In genomic region chr3:30034246-30034991, GRCh38 we compare ENCODE assay signal across 18 cellular contexts.
DNase-seq lines count a peak whose midpoint lies in the region; TF ChIP-seq lines count a peak whose summit lies in the region.
"Had no signal": no experiment of that assay in that cellular context is flagged by ENCODE, and none has a peak within 500 bp of the region (broad histone marks: within the 10 kb centered on the region; RNA-seq: fewer than 3 reads in every experiment).

No MANE protein-coding gene starts in this region.

- CTCF ChIA-PET in HEK293 (lab: Yijun Ruan, JAX) = interaction anchor here (1.0 kb wide), 1 partner anchor 21 kb away, joined by 3 read pairs; no protein-coding TSS in a partner anchor

- H3K36me3 ChIP-seq in HEK293 (ENCODE audit: control insufficient read depth in 2 of 2, insufficient read depth in 1 of 2, low read length in 2 of 2) (no peaks in the 10 kb centered on the region), SK-N-MC (ENCODE audit: insufficient read depth, low read length) (no peaks in the 10 kb centered on the region), testis (ENCODE audit: low read depth, missing control alignments) (no peaks in the 10 kb centered on the region), vagina (no peaks in the 10 kb centered on the region)
- H3K36me3 ChIP-seq: BLaER1, HAP-1 had no signal

- DNase-seq in SK-N-MC (ENCODE audit: low read depth, low spot score) = peak; percentile 83
- DNase-seq in choroid plexus epithelial cell (ENCODE audit: low read depth) = peak; percentile 35
- peak; percentile 24 for DNase-seq in smooth muscle cell of the brain vasculature (ENCODE audit: low read depth, low spot score)
- no peak for DNase-seq in testis
- no peak for DNase-seq in vagina (ENCODE audit: extremely low spot score in 2 of 2)
- DNase-seq in stimulated activated CD4-positive, alpha-beta T cell treated with anti-CD3 and anti-CD28 coated beads, Interleukin-1b, Interleukin-23, amount 100 ng/mL, for 48 hours = no peak
- DNase-seq: CD4-positive, CD25-positive, alpha-beta regulatory T cell; CD8-positive, alpha-beta T cell; DMS 273 treated with DMSO at 0.1 percent for 48 hours; DMS79; EL; GDM1; GM23248 had no signal

- H3K9me3 ChIP-seq in HEK293 (ENCODE audit: control insufficient read depth, insufficient read depth, low read depth, low read length) = no peaks in the 10 kb centered on the region
- H3K9me3 ChIP-seq in SK-N-MC (ENCODE audit: low read depth, low read length) = no peaks in the 10 kb centered on the region
- H3K9me3 ChIP-seq in testis = no peaks in the 10 kb centered on the region
- H3K9me3 ChIP-seq in vagina = no peaks in the 10 kb centered on the region
- H3K9me3 ChIP-seq: BLaER1, HAP-1 had no signal

- intact Hi-C loops in testis (cut with DNase I; ENCODE audit: low total_unique reads) = no loop called here
- intact Hi-C loops in vagina (cut with DNase I) = no loop called here

- H3K4me3 ChIP-seq in HEK293 (ENCODE audit: low read depth, low read length) = no peak overlapping the region
- H3K4me3 ChIP-seq in SK-N-MC = no peak overlapping the region
- H3K4me3 ChIP-seq in choroid plexus epithelial cell (ENCODE audit: low read depth, low read length) = no peak overlapping the region
- no peak overlapping the region for H3K4me3 ChIP-seq in testis
- H3K4me3 ChIP-seq in vagina = no peak overlapping the region
- H3K4me3 ChIP-seq: BLaER1, GM12878, GM23248, HAP-1 had no signal

- H3K4me1 ChIP-seq in HEK293 (ENCODE audit: control insufficient read depth, insufficient read depth, low read length) (no peaks in the 10 kb centered on the region), testis (peaks cover 3% of the 10 kb centered on the region), vagina (no peaks in the 10 kb centered on the region)
- H3K4me1 ChIP-seq: BLaER1, HAP-1 had no signal

- no peak for TF ChIP-seq CTCF in HEK293 (tag by site-specific recombination; IDR thresholded peaks at IDR 0.05)
- TF ChIP-seq CTCF in choroid plexus epithelial cell (conservative IDR thresholded peaks at IDR 0.05; ENCODE audit: low read depth, low read length) = no peak
- no peak for TF ChIP-seq CTCF in testis (IDR thresholded peaks at IDR 0.05)
- no peak for TF ChIP-seq CTCF in vagina (IDR thresholded peaks at IDR 0.05)

- no peak overlapping the region for H3K27ac ChIP-seq in HEK293 (ENCODE audit: extremely low read depth, low read depth, low read length)
- peak overlapping the region; percentile 95 for H3K27ac ChIP-seq in SK-N-MC
- H3K27ac ChIP-seq in testis = no peak overlapping the region
- H3K27ac ChIP-seq in vagina = no peak overlapping the region
- H3K27ac ChIP-seq: BLaER1, C4-2B, GM23248 had no signal

- H3K9ac ChIP-seq in SK-N-MC (ENCODE audit: insufficient read length) = peak overlapping the region; percentile 37
- H3K9ac ChIP-seq: BLaER1, GM23248 had no signal

- H3K27me3 ChIP-seq in testis = no peaks in the 10 kb centered on the region
- H3K27me3 ChIP-seq in vagina = no peaks in the 10 kb centered on the region
- H3K27me3 ChIP-seq: BLaER1 had no signal

- POLR2A ChIA-PET in HEK293 (lab: Yijun Ruan, JAX) = no interaction called here

- 88 to 92% methylated on average over 1 of the region's 1 CpG for WGBS in testis, 2 donors

- TF ChIP-seq POLR2A in testis (IDR thresholded peaks at IDR 0.05) (no peak), vagina (IDR thresholded peaks at IDR 0.05) (no peak)

TF ChIP-seq in HEK293, 187 proteins besides CTCF, POLR2A, EP300 and RAD21:
- TF ChIP-seq ZNF112 (tag by site-specific recombination; IDR thresholded peaks at IDR 0.05) (no peak), ZNF366 (tag by site-specific recombination; conservative IDR thresholded peaks at IDR 0.05) (0 out of 2 replicates have a peak, but pooled peaks have one; percentile 23)
TF ChIP-seq in HEK293: peak in this region for 1.

Comparison
In these comparisons a context has a peak if more than half of its experiments do, and no peak if none do; other contexts are left out.
1. DNase-seq: peak in SK-N-MC (single experiment), choroid plexus epithelial cell (single experiment) and smooth muscle cell of the brain vasculature (single experiment); none in testis (single experiment), vagina (0 of 2) and stimulated activated CD4-positive, alpha-beta T cell treated with anti-CD3 and anti-CD28 coated beads, Interleukin-1b, Interleukin-23, amount 100 ng/mL, for 48 hours (single experiment).